8 cellular contexts compared by ENCODE assay signal in the genomic region with DNA sequence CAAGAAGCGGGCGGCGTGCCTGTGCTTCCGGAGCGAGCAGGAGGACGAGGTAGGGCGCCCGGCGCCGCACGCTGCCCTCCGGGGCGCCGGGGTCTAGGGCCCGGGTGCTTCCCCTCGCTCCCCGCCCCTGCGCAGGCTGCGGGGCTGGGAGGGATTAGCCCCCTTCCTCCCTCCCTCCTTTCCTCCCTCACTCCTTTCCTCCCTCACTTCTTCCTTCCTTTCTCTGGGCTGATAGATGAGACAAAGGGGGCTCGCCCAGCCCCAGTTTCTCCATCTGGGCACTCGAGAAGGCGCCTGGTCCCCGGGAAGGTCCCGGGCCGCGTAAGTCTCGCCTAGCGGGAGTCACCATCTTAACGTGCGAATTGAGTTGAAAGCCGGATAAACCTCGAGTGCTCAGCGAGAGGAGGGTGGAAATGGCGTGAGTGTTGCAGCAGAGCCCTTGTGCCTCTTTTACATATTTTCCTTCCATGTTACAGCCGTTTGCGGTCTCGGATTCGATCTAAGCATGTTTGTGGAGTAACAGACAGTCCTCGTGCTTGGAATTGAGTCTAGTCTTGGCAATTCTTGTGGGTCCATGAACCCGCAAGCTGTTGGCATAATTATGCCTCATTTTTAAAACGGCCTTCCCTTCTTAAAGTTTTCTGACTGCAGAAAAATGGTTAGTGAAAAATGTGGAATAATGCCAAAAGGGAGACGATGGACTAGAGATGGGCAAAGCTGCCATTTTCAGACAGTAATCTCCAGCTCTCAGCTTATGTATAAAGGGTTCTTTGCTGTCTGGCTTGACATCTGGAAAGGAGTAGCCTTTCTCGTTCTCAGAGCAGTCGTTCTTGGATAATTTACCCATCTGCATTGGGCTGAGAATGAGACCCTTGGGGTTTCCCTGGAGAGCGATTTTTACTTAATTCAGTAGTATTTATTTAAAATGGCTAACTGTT. TPM values are rescaled to one million over a fixed set of nuclear protein-coding genes. Genes with fewer than 3 reads are reported as not detected.
DNase-seq lines count a peak whose midpoint lies in the region; ATAC-seq and TF ChIP-seq lines count a peak whose summit lies in the region.

No MANE protein-coding gene starts in this region.

- H2AFZ ChIP-seq in OCI-LY3 (ENCODE audit: low read depth, low read length) = peak overlapping the region; percentile 76; the same call in 1 of the 2 replicates

- H3K4me1 ChIP-seq in OCI-LY3 (ENCODE audit: low read length) = peaks cover 37% of the 10 kb centered on the region

- H3K36me3 ChIP-seq in OCI-LY3 (replicated peaks; ENCODE audit: low read depth, low read length) = peaks cover 4% of the 10 kb centered on the region

- H3K4me1 Mint-ChIP-seq in nephron = peaks cover 52% of the 10 kb centered on the region
- peaks cover 52% of the 10 kb centered on the region for H3K4me1 Mint-ChIP-seq in stimulated activated naive CD8-positive, alpha-beta T cell treated with anti-CD3 and anti-CD28 coated beads, Interleukin-15, amount 100 ng/mL, for 72 hours

- H3K4me2 ChIP-seq in OCI-LY3 (ENCODE audit: low read length) = peak overlapping the region; percentile 89

- ATAC-seq in GM19324 (IDR thresholded peaks at IDR 0.05; ENCODE audit: low FRiP score, unreplicated experiment) (peak; percentile 34), HG03457 (IDR thresholded peaks at IDR 0.05; ENCODE audit: unreplicated experiment) (peak; percentile 34), esophagus mucosa (peak; percentile 46)
- ATAC-seq in stimulated activated naive CD8-positive, alpha-beta T cell treated with anti-CD3 and anti-CD28 coated beads, Interleukin-15, amount 100 ng/mL, for 72 hours = peak; percentile 79

- no peaks in the 10 kb centered on the region for H3K27me3 ChIP-seq in OCI-LY3 (ENCODE audit: low read depth, low read length)

- no peaks in the 10 kb centered on the region for H3K9me3 Mint-ChIP-seq in nephron
- no peaks in the 10 kb centered on the region for H3K9me3 Mint-ChIP-seq in stimulated activated naive CD8-positive, alpha-beta T cell treated with anti-CD3 and anti-CD28 coated beads, Interleukin-15, amount 100 ng/mL, for 72 hours

- H3K4me3 Mint-ChIP-seq in nephron = peak overlapping the region; percentile 98 to 100 (median 100)
- H3K4me3 Mint-ChIP-seq in stimulated activated naive CD8-positive, alpha-beta T cell treated with anti-CD3 and anti-CD28 coated beads, Interleukin-15, amount 100 ng/mL, for 72 hours = peak overlapping the region; percentile 97 to 98

- H4K20me1 ChIP-seq in OCI-LY3 (ENCODE audit: insufficient read depth, low read length) = peaks cover 24% of the 10 kb centered on the region

- no peaks in the 10 kb centered on the region for H3K27me3 Mint-ChIP-seq in nephron (ENCODE audit: low read depth)
- H3K27me3 Mint-ChIP-seq in stimulated activated naive CD8-positive, alpha-beta T cell treated with anti-CD3 and anti-CD28 coated beads, Interleukin-15, amount 100 ng/mL, for 72 hours = no peaks in the 10 kb centered on the region

- H3K27ac Mint-ChIP-seq in nephron = peak overlapping the region; percentile 96 to 99 (median 98)
- H3K27ac Mint-ChIP-seq in stimulated activated naive CD8-positive, alpha-beta T cell treated with anti-CD3 and anti-CD28 coated beads, Interleukin-15, amount 100 ng/mL, for 72 hours = peak overlapping the region; percentile 98 to 99

- peaks cover 52% of the 10 kb centered on the region for H3K79me2 ChIP-seq in OCI-LY3 (ENCODE audit: low read length)

- peak overlapping the region; percentile 68 for H3K27ac ChIP-seq in OCI-LY3 (ENCODE audit: low read length)

- peak; percentile 76 for DNase-seq in CD1c-positive myeloid dendritic cell (ENCODE audit: extremely low spot score)
- peak; percentile 51 for DNase-seq in activated T-cell treated with anti-CD3 and anti-CD28 coated beads for 48 hours (ENCODE audit: low read depth)
- peak; percentile 62 to 73 for DNase-seq in stimulated activated naive CD8-positive, alpha-beta T cell treated with anti-CD3 and anti-CD28 coated beads, Interleukin-15, amount 100 ng/mL, for 72 hours

- H3K36me3 Mint-ChIP-seq in nephron (ENCODE audit: low read depth) = peaks cover 6% of the 10 kb centered on the region

- no peak for TF ChIP-seq CTCF in OCI-LY3 (IDR thresholded peaks at IDR 0.05; ENCODE audit: low read depth, low read length)
- TF ChIP-seq CTCF in nephron (IDR thresholded peaks at IDR 0.05; ENCODE audit: unreplicated experiment in 3 of 3) = no peak

- H3K9me3 ChIP-seq in OCI-LY3 (ENCODE audit: insufficient read depth, low read length) = no peaks in the 10 kb centered on the region

- peak overlapping the region; percentile 96 for H3K9ac ChIP-seq in OCI-LY3 (ENCODE audit: low read length)

- H3K4me3 ChIP-seq in OCI-LY3 (ENCODE audit: low read length) = peak overlapping the region; percentile 96

RNA-seq across cellular contexts. Expression of gene NUDT4, which starts 0.9 kb away (rescaled TPM):
- 21.6 TPM for total RNA-seq in esophagus mucosa

Comparison
In these comparisons a context has a peak if more than half of its experiments do, and no peak if none do; other contexts are left out.
1. Peak in every context shown above with its lines: DNase-seq, ATAC-seq, H3K4me3 ChIP-seq and H3K27ac ChIP-seq.